ENCODE assay signal across 12 cellular contexts in genomic region chr1:17596651-17597509, GRCh38. TPM values are rescaled to one million over a fixed set of nuclear protein-coding genes. Genes with fewer than 3 reads are reported as not detected.
A peak's percentile ranks its signal among the peaks of the same experiment; 100 is the strongest.
DNase-seq lines count a peak whose midpoint lies in the region; ATAC-seq, FAIRE-seq and TF ChIP-seq lines count a peak whose summit lies in the region.
"Had no signal": no experiment of that assay in that cellular context is flagged by ENCODE, and none has a peak within 500 bp of the region (broad histone marks: within the 10 kb centered on the region; RNA-seq: fewer than 3 reads in every experiment).

No MANE protein-coding gene starts in this region.

- intact Hi-C loops in colonic mucosa (cut with DNase I): loop anchor here (5.0 kb wide), 1 partner anchor 75 kb away; no protein-coding TSS in a partner anchor

- H3K9me3 Mint-ChIP-seq in T-cell: no peaks in the 10 kb centered on the region
- H3K9me3 Mint-ChIP-seq: IgD-negative memory B cell; stimulated activated naive CD8-positive, alpha-beta T cell treated with anti-CD3 and anti-CD28 coated beads, Interleukin-15, amount 100 ng/mL, for 72 hours had no signal

- no peak overlapping the region for H3K4me3 ChIP-seq in colonic mucosa
- H3K4me3 ChIP-seq in small intestine (ENCODE audit: low read depth in 1 of 2, low read length in 2 of 2): peak overlapping the region in 1 of 2 donors; percentile 14
- H3K4me3 ChIP-seq: PC-9 had no signal

- H3K9me3 ChIP-seq in colonic mucosa: no peaks in the 10 kb centered on the region
- H3K9me3 ChIP-seq in small intestine (ENCODE audit: control insufficient read depth, low read depth): no peaks in the 10 kb centered on the region

- no peak overlapping the region for H3K27ac Mint-ChIP-seq in T-cell
- H3K27ac Mint-ChIP-seq: IgD-negative memory B cell; stimulated activated naive CD8-positive, alpha-beta T cell treated with anti-CD3 and anti-CD28 coated beads, Interleukin-15, amount 100 ng/mL, for 72 hours had no signal

- FAIRE-seq in small intestine (lab: Jason Lieb, UNC) (no peak), urothelium cell line (lab: Jason Lieb, UNC) (no peak), RCC 7860 (lab: Jason Lieb, UNC) (no peak)
- FAIRE-seq: TTC549 had no signal

- TF ChIP-seq CTCF in colonic mucosa (IDR thresholded peaks at IDR 0.05): no peak

- CTCF ChIA-PET in T-cell (lab: Charles Lee): no interaction called here

- H3K36me3 Mint-ChIP-seq in T-cell: no peaks in the 10 kb centered on the region
- H3K36me3 Mint-ChIP-seq: IgD-negative memory B cell had no signal

- no peak for ATAC-seq in T-cell (replicated peaks in 1 of 4)
- ATAC-seq: stimulated activated naive CD8-positive, alpha-beta T cell treated with anti-CD3 and anti-CD28 coated beads, Interleukin-15, amount 100 ng/mL, for 72 hours had no signal

- 14 to 54% (median 37%) methylated on average over 19 of the region's 19 CpGs for WGBS in small intestine, 3 donors

- POLR2A ChIA-PET in T-cell (lab: Charles Lee): no interaction called here

- no peaks in the 10 kb centered on the region for H3K4me1 Mint-ChIP-seq in T-cell
- H3K4me1 Mint-ChIP-seq: IgD-negative memory B cell; stimulated activated naive CD8-positive, alpha-beta T cell treated with anti-CD3 and anti-CD28 coated beads, Interleukin-15, amount 100 ng/mL, for 72 hours had no signal

- peak overlapping the region; percentile 96 for H3K27ac ChIP-seq in colonic mucosa
- H3K27ac ChIP-seq in small intestine (ENCODE audit: low read depth in 1 of 2, low read length in 1 of 2): peak overlapping the region; percentile 70 to 94
- H3K27ac ChIP-seq: PC-9 had no signal

- H3K36me3 ChIP-seq in colonic mucosa: no peaks in the 10 kb centered on the region
- H3K36me3 ChIP-seq in small intestine (ENCODE audit: control insufficient read depth in 2 of 2, insufficient read depth in 2 of 2, low read length in 2 of 2): no peaks in the 10 kb centered on the region

- H3K27me3 Mint-ChIP-seq in T-cell: peaks cover 0 to 1% of the 10 kb centered on the region in 2 donors
- H3K27me3 Mint-ChIP-seq: stimulated activated naive CD8-positive, alpha-beta T cell treated with anti-CD3 and anti-CD28 coated beads, Interleukin-15, amount 100 ng/mL, for 72 hours had no signal

- no peak overlapping the region for H3K4me3 Mint-ChIP-seq in T-cell
- H3K4me3 Mint-ChIP-seq: IgD-negative memory B cell; stimulated activated naive CD8-positive, alpha-beta T cell treated with anti-CD3 and anti-CD28 coated beads, Interleukin-15, amount 100 ng/mL, for 72 hours had no signal

- H3K4me1 ChIP-seq in colonic mucosa: peaks cover 27% of the 10 kb centered on the region
- H3K4me1 ChIP-seq in small intestine (ENCODE audit: control insufficient read depth in 2 of 2, insufficient read depth in 1 of 2, low read depth in 1 of 2, low read length in 1 of 2): peaks cover 3 to 6% of the 10 kb centered on the region in 2 donors

- H3K9ac ChIP-seq in colonic mucosa (ENCODE audit: low read depth in 2 of 2, low read length in 2 of 2): peak overlapping the region; percentile 70 to 97

- DNase-seq in NCI-H1092 (lab: John Stamatoyannopoulos, UW) (peak; percentile 98), NCI-H345 treated with DMSO at 0.1 percent for 48 hours (lab: John Stamatoyannopoulos, UW; ENCODE audit: unreplicated experiment) (peak; percentile 76), colonic mucosa (peak; percentile 85), small intestine (peak; percentile 92), T-cell (no peak), urothelium cell line (ENCODE audit: low spot score) (no peak), RCC 7860 (ENCODE audit: low spot score) (no peak), NAMALWA (ENCODE audit: low spot score) (no peak)
- DNase-seq: PC-9; stimulated activated naive CD8-positive, alpha-beta T cell treated with anti-CD3 and anti-CD28 coated beads, Interleukin-15, amount 100 ng/mL, for 72 hours had no signal

- H3K27me3 ChIP-seq in colonic mucosa (no peaks in the 10 kb centered on the region), small intestine (ENCODE audit: control insufficient read depth in 2 of 2, insufficient read depth in 2 of 2, low read length in 2 of 2) (no peaks in the 10 kb centered on the region)

RNA-seq across cellular contexts. Expression of gene ARHGEF10L, which starts 57.4 kb away (rescaled TPM):
- total RNA-seq in colonic mucosa: 100 to 1,000 TPM in 1 of 2 donors, 10 to 100 TPM in 1; 77.5 to 133 TPM
- 10 to 100 TPM in 1 of 3 donors, 1 to 10 TPM in 2; 5.6 to 62.1 (median 7.8) TPM for polyA plus RNA-seq in small intestine
- total RNA-seq in T-cell: under 1 TPM in 3 of 5 donors, not detected in 2; 0.12 to 0.30 (median 0.22) TPM
- polyA plus RNA-seq: IgD-negative memory B cell had no signal

Comparison
In these comparisons a context has a peak if more than half of its experiments do, and no peak if none do; other contexts are left out.
1. DNase-seq: peak in NCI-H1092 (single experiment), NCI-H345 treated with DMSO at 0.1 percent for 48 hours (single experiment), colonic mucosa (single experiment) and small intestine (single experiment); none in T-cell (0 of 34), urothelium cell line (single experiment), RCC 7860 (single experiment) and NAMALWA (single experiment).
2. RNA of gene ARHGEF10L, which starts 57.4 kb away (total RNA-seq): 77.5 to 133 TPM in colonic mucosa; 0.12 to 0.30 TPM in T-cell; every median in the first group is over 10 times any median in the second.